Comparison of ENCODE assay signal across 31 cellular contexts in the genomic region with DNA sequence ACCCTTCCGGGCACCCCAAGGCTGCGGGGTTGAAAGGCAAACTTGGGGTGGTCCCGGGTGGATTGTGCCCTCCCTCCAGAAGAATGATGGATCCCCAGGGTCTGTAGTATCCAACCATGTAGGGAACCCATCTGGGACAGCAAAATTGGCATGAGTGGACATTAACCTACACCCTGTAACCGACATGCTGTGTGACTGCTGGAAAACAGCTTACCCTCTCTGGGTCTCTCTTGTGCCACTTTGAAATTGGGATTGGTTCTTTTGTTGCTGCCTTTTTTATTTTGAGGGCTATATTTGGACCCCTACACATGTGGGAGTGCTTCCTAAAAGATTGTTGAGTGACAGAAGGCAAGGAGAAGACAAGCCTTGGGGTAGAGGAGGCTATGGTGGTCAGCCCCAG. TPM values are rescaled to one million over a fixed set of nuclear protein-coding genes. Genes with fewer than 3 reads are reported as not detected.
"Had no signal": no experiment of that assay in that cellular context is flagged by ENCODE, and none has a peak within 500 bp of the region (broad histone marks: within the 10 kb centered on the region; RNA-seq: fewer than 3 reads in every experiment).

No MANE protein-coding gene starts in this region.

- H3K9me3 ChIP-seq: ovary, psoas muscle, right lobe of liver, spleen, suprapubic skin, testis, tibial artery, transverse colon, upper lobe of right lung, uterus had no signal

- H3K4me2 ChIP-seq: smooth muscle cell had no signal

- H3K36me3 ChIP-seq: ovary, right lobe of liver, spleen, suprapubic skin, tibial artery, transverse colon, upper lobe of right lung, uterus had no signal

- H3K27me3 ChIP-seq: ovary, right lobe of liver, spleen, testis, transverse colon, upper lobe of right lung, uterus had no signal

- H2AFZ ChIP-seq: parathyroid adenoma had no signal

- ATAC-seq: naive thymus-derived CD4-positive, alpha-beta T cell; natural killer cell; psoas muscle; right cardiac atrium; right lobe of liver; stimulated activated memory B cell treated with anti-CD40 and anti-IgM and Interleukin-4, amounts not matched to agents 10 μg/mL and 1 μg/mL and 100 μg/mL, for 72 hours; stimulated activated naive CD8-positive, alpha-beta T cell treated with anti-CD3 and anti-CD28 coated beads, Interleukin-15, amount 100 ng/mL, for 72 hours; stimulated activated naive CD8-positive, alpha-beta T cell treated with anti-CD3 and anti-CD28 coated beads, Interleukin-15, Interleukin-2, amounts not matched to agents 100 U/mL and 50 U/mL, for 24 hours; upper lobe of right lung had no signal

- H3K4me3 ChIP-seq: ovary, psoas muscle, right lobe of liver, skin epidermis, smooth muscle cell, spleen, suprapubic skin, testis, tibial artery, transverse colon, upper lobe of right lung, uterus had no signal

- H3K4me1 ChIP-seq: parathyroid adenoma, psoas muscle, right lobe of liver, spleen, testis, tibial artery, upper lobe of right lung, uterus had no signal

- H3K27ac ChIP-seq: ovary, parathyroid adenoma, psoas muscle, right lobe of liver, skin epidermis, spleen, suprapubic skin, testis, tibial artery, transverse colon, upper lobe of right lung, uterus had no signal

- H3K9ac ChIP-seq: parathyroid adenoma had no signal

- DNase-seq: naive thymus-derived CD4-positive, alpha-beta T cell; natural killer cell; occipital lobe; ovary; posterior cingulate gyrus; right cardiac atrium; right lobe of liver; spleen; stimulated activated CD4-positive, alpha-beta T cell treated with anti-CD3 and anti-CD28 coated beads, Interleukin-12 subunit alpha, Interleukin-12 subunit beta, amount 100 ng/mL, for 4 hours; stimulated activated CD4-positive, alpha-beta T cell treated with anti-CD3 and anti-CD28 coated beads, Interleukin-1b, Interleukin-23, amount 100 ng/mL, for 48 hours; stimulated activated CD4-positive, alpha-beta T cell treated with anti-CD3 and anti-CD28 coated beads, Interleukin-4, amount 100 ng/mL, for 1 hour; stimulated activated CD4-positive, alpha-beta T cell treated with anti-CD3 and anti-CD28 coated beads, Interleukin-4, amount 100 ng/mL, for 4 hours; stimulated activated CD8-positive, alpha-beta memory T cell treated with anti-CD3 and anti-CD28 coated beads, Interleukin-4, amount 100 ng/mL, for 48 hours; stimulated activated naive CD4-positive, alpha-beta T cell; stimulated activated naive CD8-positive, alpha-beta T cell treated with anti-CD3 and anti-CD28 coated beads, Interleukin-15, amount 100 ng/mL, for 72 hours; stimulated activated naive CD8-positive, alpha-beta T cell treated with anti-CD3 and anti-CD28 coated beads, Interleukin-15, Interleukin-2, amounts not matched to agents 100 U/mL and 50 U/mL, for 24 hours; substantia nigra; testis; tibial artery; transverse colon; upper lobe of right lung; uterus had no signal

RNA-seq across cellular contexts. Expression of gene PADI1, which starts 19.5 kb away (rescaled TPM):
- total RNA-seq: naive thymus-derived CD4-positive, alpha-beta T cell; natural killer cell; occipital lobe; progenitor cell of endocrine pancreas; psoas muscle; right cardiac atrium; upper lobe of right lung had no signal
- polyA plus RNA-seq: naive thymus-derived CD4-positive, alpha-beta T cell; ovary; psoas muscle; right cardiac atrium; smooth muscle cell had no signal

RNA-seq across cellular contexts. Expression of gene PADI3, which starts 24.5 kb away (rescaled TPM):
- total RNA-seq: naive thymus-derived CD4-positive, alpha-beta T cell; natural killer cell; occipital lobe; osteoblast; ovary; progenitor cell of endocrine pancreas; right cardiac atrium; right lobe of liver; smooth muscle cell; spleen; transverse colon; upper lobe of right lung; uterus had no signal
- polyA plus RNA-seq: naive thymus-derived CD4-positive, alpha-beta T cell; neural cell; ovary; right cardiac atrium; smooth muscle cell; spleen had no signal
